In genomic region chr11:118911880-118912741, GRCh38 we compare ENCODE assay signal across 1 cellular context.
A peak's percentile ranks its signal among the peaks of the same experiment; 100 is the strongest.
TF ChIP-seq lines count a peak whose summit lies in the region.

No MANE protein-coding gene starts in this region.

TF ChIP-seq in H1, 55 proteins besides CTCF, POLR2A, EP300 and RAD21:
- TF ChIP-seq HDAC2 (IDR thresholded peaks at IDR 0.05; ENCODE audit: borderline replicate concordance in 1 of 2, low read depth in 2 of 2, low read length in 2 of 2) (0 out of 4 replicates have a peak, but pooled peaks of 1 of the 2 experiments have one; percentile 64), POLR2AphosphoS5 (IDR thresholded peaks at IDR 0.05; ENCODE audit: low read depth, low read length) (peak; percentile 87; the same call in 1 of the 2 replicates), SIRT6 (IDR thresholded peaks at IDR 0.05; ENCODE audit: low read length) (no peak), RNF2 (IDR thresholded peaks at IDR 0.05; ENCODE audit: borderline replicate concordance, low read depth, low read length, missing control alignments, poor library complexity, severe bottlenecking) (no peak), ASH2L (IDR thresholded peaks at IDR 0.05; ENCODE audit: low read length) (peak; percentile 60), CHD7 (IDR thresholded peaks at IDR 0.05; ENCODE audit: insufficient replicate concordance, low read length) (no peak), CHD1 (IDR thresholded peaks at IDR 0.05; ENCODE audit: low read depth, low read length) (no peak), POU5F1 (IDR thresholded peaks at IDR 0.05; ENCODE audit: low read depth, low read length) (no peak), SP4 (IDR thresholded peaks at IDR 0.05; ENCODE audit: low read length) (peak; percentile 18; the same call in 1 of the 2 replicates), CHD2 (IDR thresholded peaks at IDR 0.05; ENCODE audit: low read length) (peak; percentile 61), TAF1 (IDR thresholded peaks at IDR 0.05; ENCODE audit: low read depth, low read length) (no peak; the same call in 1 of the 2 replicates), CREB1 (IDR thresholded peaks at IDR 0.05) (peak; percentile 65), JUN (IDR thresholded peaks at IDR 0.05; ENCODE audit: low read depth, low read length) (0 out of 2 replicates have a peak, but pooled peaks have one; percentile 10), TAF7 (optimal IDR thresholded peaks at IDR 0.05; ENCODE audit: borderline replicate concordance, low read depth, low read length) (peak; percentile 11), YY1 (IDR thresholded peaks at IDR 0.05; ENCODE audit: low read depth, low read length) (0 out of 2 replicates have a peak, but pooled peaks have one; percentile 56), RFX5 (IDR thresholded peaks at IDR 0.05; ENCODE audit: borderline replicate concordance, low read depth, low read length) (no peak), SIX5 (IDR thresholded peaks at IDR 0.05; ENCODE audit: low read depth, low read length) (no peak), SAP30 (IDR thresholded peaks at IDR 0.05; ENCODE audit: insufficient read depth, insufficient replicate concordance, low read length) (peak; percentile 33), TBP (IDR thresholded peaks at IDR 0.05; ENCODE audit: low read depth, low read length) (peak; percentile 66), KDM1A (IDR thresholded peaks at IDR 0.05; ENCODE audit: borderline replicate concordance, low read length) (no peak), MAFK (IDR thresholded peaks at IDR 0.05; ENCODE audit: low read depth, low read length) (peak; percentile 83; the same call in 1 of the 2 replicates), PHF8 (conservative IDR thresholded peaks at IDR 0.05; ENCODE audit: low read depth, low read length) (no peak), RBBP5 (IDR thresholded peaks at IDR 0.05; ENCODE audit: borderline replicate concordance, low read depth, low read length) (peak; percentile 85), CTBP2 (IDR thresholded peaks at IDR 0.05; ENCODE audit: borderline replicate concordance, insufficient read depth, insufficient read length, low read length) (peak; percentile 96), KDM5A (IDR thresholded peaks at IDR 0.05; ENCODE audit: low read length) (no peak), TCF12 (IDR thresholded peaks at IDR 0.05; ENCODE audit: low read depth, low read length) (peak; percentile 72; the same call in 1 of the 2 replicates), JUND (IDR thresholded peaks at IDR 0.05; ENCODE audit: low read length) (peak; percentile 68), CBX8 (IDR thresholded peaks at IDR 0.05; ENCODE audit: borderline replicate concordance, low read depth, low read length) (no peak), EZH2 (IDR thresholded peaks at IDR 0.05; ENCODE audit: low read depth, low read length, severe bottlenecking) (no peak), BACH1 (IDR thresholded peaks at IDR 0.05; ENCODE audit: low read length) (peak; percentile 92), SUZ12 (IDR thresholded peaks at IDR 0.05; ENCODE audit: low read length) (0 out of 2 replicates have a peak, but pooled peaks have one; percentile 31), GTF2F1 (IDR thresholded peaks at IDR 0.05; ENCODE audit: borderline replicate concordance, low read depth, low read length) (no peak), EGR1 (IDR thresholded peaks at IDR 0.05; ENCODE audit: borderline replicate concordance, low read depth, low read length) (peak; percentile 46; the same call in 1 of the 2 replicates), ZNF274 (IDR thresholded peaks at IDR 0.05; ENCODE audit: borderline replicate concordance, extremely low read depth, low read length) (no peak), SP1 (IDR thresholded peaks at IDR 0.05; ENCODE audit: low read depth, low read length) (peak; percentile 90), SRF (IDR thresholded peaks at IDR 0.05; ENCODE audit: low read depth, low read length) (no peak), RXRA (IDR thresholded peaks at IDR 0.05; ENCODE audit: insufficient read depth, low read depth, low read length) (no peak), CEBPB (IDR thresholded peaks at IDR 0.05; ENCODE audit: low read depth, low read length) (no peak), CBX5 (IDR thresholded peaks at IDR 0.05; ENCODE audit: low read depth, low read length) (no peak), SIN3A (conservative IDR thresholded peaks at IDR 0.05 in 1 of 2, IDR thresholded peaks at IDR 0.05 in 1 of 2; ENCODE audit: low read depth in 1 of 2, low read length in 2 of 2) (peak; percentile 37 to 87; a peak in 3 of 4 replicates), TEAD4 (IDR thresholded peaks at IDR 0.05; ENCODE audit: low read depth, low read length) (peak; percentile 96), GABPA (IDR thresholded peaks at IDR 0.05; ENCODE audit: borderline replicate concordance, insufficient read depth, low read length) (peak; percentile 40; the same call in 1 of the 2 replicates), FOSL1 (IDR thresholded peaks at IDR 0.05; ENCODE audit: insufficient read depth, low read depth, low read length) (no peak)
- TF ChIP-seq, protein P1, sequence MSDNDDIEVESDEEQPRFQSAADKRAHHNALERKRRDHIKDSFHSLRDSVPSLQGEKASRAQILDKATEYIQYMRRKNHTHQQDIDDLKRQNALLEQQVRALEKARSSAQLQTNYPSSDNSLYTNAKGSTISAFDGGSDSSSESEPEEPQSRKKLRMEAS (IDR thresholded peaks at IDR 0.05), result 0 out of 2 replicates have a peak, but pooled peaks have one; percentile 39
- TF ChIP-seq, protein P2, sequence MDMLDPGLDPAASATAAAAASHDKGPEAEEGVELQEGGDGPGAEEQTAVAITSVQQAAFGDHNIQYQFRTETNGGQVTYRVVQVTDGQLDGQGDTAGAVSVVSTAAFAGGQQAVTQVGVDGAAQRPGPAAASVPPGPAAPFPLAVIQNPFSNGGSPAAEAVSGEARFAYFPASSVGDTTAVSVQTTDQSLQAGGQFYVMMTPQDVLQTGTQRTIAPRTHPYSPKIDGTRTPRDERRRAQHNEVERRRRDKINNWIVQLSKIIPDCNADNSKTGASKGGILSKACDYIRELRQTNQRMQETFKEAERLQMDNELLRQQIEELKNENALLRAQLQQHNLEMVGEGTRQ (IDR thresholded peaks at IDR 0.05; ENCODE audit: low read length), result no peak
- TF ChIP-seq, protein P3, sequence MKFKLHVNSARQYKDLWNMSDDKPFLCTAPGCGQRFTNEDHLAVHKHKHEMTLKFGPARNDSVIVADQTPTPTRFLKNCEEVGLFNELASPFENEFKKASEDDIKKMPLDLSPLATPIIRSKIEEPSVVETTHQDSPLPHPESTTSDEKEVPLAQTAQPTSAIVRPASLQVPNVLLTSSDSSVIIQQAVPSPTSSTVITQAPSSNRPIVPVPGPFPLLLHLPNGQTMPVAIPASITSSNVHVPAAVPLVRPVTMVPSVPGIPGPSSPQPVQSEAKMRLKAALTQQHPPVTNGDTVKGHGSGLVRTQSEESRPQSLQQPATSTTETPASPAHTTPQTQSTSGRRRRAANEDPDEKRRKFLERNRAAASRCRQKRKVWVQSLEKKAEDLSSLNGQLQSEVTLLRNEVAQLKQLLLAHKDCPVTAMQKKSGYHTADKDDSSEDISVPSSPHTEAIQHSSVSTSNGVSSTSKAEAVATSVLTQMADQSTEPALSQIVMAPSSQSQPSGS (IDR thresholded peaks at IDR 0.05; ENCODE audit: low read length), result no peak
- TF ChIP-seq, protein P4, sequence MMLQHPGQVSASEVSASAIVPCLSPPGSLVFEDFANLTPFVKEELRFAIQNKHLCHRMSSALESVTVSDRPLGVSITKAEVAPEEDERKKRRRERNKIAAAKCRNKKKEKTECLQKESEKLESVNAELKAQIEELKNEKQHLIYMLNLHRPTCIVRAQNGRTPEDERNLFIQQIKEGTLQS (IDR thresholded peaks at IDR 0.05; ENCODE audit: insufficient read depth, low read depth, low read length), result no peak
